12 cellular contexts compared by ENCODE assay signal in the genomic region with DNA sequence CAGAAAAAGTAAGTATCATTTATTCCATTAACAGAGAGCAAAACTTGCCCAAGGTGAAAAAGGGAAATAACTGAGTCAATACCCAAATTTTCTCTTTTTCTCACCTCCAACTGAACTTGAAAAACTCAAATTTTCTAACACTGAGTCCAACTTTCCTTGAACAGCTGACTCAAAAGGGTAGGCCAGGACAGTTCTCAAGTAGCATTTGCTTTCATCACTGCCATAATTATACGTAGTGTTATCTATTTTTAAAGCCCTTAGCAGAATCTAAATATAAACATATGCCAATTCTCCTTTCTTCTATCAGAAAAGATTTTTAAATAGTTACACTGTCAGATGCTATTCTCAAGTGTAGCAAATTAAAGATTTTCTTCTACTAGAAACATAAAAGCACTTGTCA. TPM values are rescaled to one million over a fixed set of nuclear protein-coding genes. Genes with fewer than 3 reads are reported as not detected.
DNase-seq lines count a peak whose midpoint lies in the region; ATAC-seq and TF ChIP-seq lines count a peak whose summit lies in the region.
"Had no signal": no experiment of that assay in that cellular context is flagged by ENCODE, and none has a peak within 500 bp of the region (broad histone marks: within the 10 kb centered on the region; RNA-seq: fewer than 3 reads in every experiment).

No MANE protein-coding gene starts in this region.

- no peaks in the 10 kb centered on the region for H3K36me3 ChIP-seq in breast epithelium
- H3K36me3 ChIP-seq in hepatocyte (replicated peaks; ENCODE audit: insufficient read depth, low read depth): no peaks in the 10 kb centered on the region
- H3K36me3 ChIP-seq in HAP-1 (replicated peaks): peaks cover 30% of the 10 kb centered on the region
- H3K36me3 ChIP-seq: prostate gland had no signal

- peak overlapping the region; percentile 36 for H3K4me2 ChIP-seq in hepatocyte

- H3K4me3 ChIP-seq in breast epithelium: peak overlapping the region in 1 of 3 donors; percentile 21
- no peak overlapping the region for H3K4me3 ChIP-seq in hepatocyte
- H3K4me3 ChIP-seq in HAP-1: no peak overlapping the region
- H3K4me3 ChIP-seq: prostate gland had no signal

- no peaks in the 10 kb centered on the region for H3K9me3 ChIP-seq in breast epithelium
- no peaks in the 10 kb centered on the region for H3K9me3 ChIP-seq in hepatocyte (ENCODE audit: low read depth)
- H3K9me3 ChIP-seq in HAP-1: no peaks in the 10 kb centered on the region
- H3K9me3 ChIP-seq: prostate gland, transverse colon had no signal

- no peak overlapping the region for H3K27ac Mint-ChIP-seq in MCF 10A (ENCODE audit: low read depth, unreplicated experiment)
- H3K27ac Mint-ChIP-seq in activated CD8-positive, alpha-beta T cell treated with anti-CD3 and anti-CD28 coated beads for 36 hours: peak overlapping the region; percentile 35
- peak overlapping the region; percentile 50 for H3K27ac Mint-ChIP-seq in stimulated activated memory B cell treated with anti-CD40 and anti-IgM and Interleukin-4, amounts not matched to agents 10 μg/mL and 1 μg/mL and 100 μg/mL, for 72 hours

- intact Hi-C loops in MCF 10A (cut with micrococcal nuclease) (no loop called here), breast epithelium (cut with DNase I; ENCODE audit: low total_unique reads) (no loop called here)
- intact Hi-C loops in activated CD8-positive, alpha-beta T cell treated with anti-CD3 and anti-CD28 coated beads for 36 hours (cut with micrococcal nuclease): loop anchor here (5.0 kb wide), 2 partner anchors 47 to 108 kb away; partner anchors contain the start of gene N4BP2L1

- H3K4me1 Mint-ChIP-seq in MCF 10A (ENCODE audit: insufficient read depth, unreplicated experiment): peaks cover 51% of the 10 kb centered on the region
- H3K4me1 Mint-ChIP-seq in activated CD8-positive, alpha-beta T cell treated with anti-CD3 and anti-CD28 coated beads for 36 hours (ENCODE audit: low read depth): peaks cover 69% of the 10 kb centered on the region
- H3K4me1 Mint-ChIP-seq in stimulated activated memory B cell treated with anti-CD40 and anti-IgM and Interleukin-4, amounts not matched to agents 10 μg/mL and 1 μg/mL and 100 μg/mL, for 72 hours: peaks cover 75% of the 10 kb centered on the region

- CTCF ChIA-PET in MCF 10A (lab: Yijun Ruan, JAX): interaction anchor here (0.6 kb wide), 1 partner anchor 588 kb away, joined by 3 read pairs; no protein-coding TSS in a partner anchor
- CTCF ChIA-PET in activated CD8-positive, alpha-beta T cell treated with anti-CD3 and anti-CD28 coated beads for 36 hours (lab: Charles Lee): no interaction called here

- ATAC-seq in activated CD8-positive, alpha-beta T cell treated with anti-CD3 and anti-CD28 coated beads for 36 hours: no peak
- ATAC-seq in stimulated activated memory B cell treated with anti-CD40 and anti-IgM and Interleukin-4, amounts not matched to agents 10 μg/mL and 1 μg/mL and 100 μg/mL, for 72 hours: no peak
- no peak for ATAC-seq in left lobe of liver

- 46% methylated on average over 1 of the region's 1 CpG for WGBS in hepatocyte (ENCODE audit: low lambda C conversion rate, missing lambda C conversion rate)

- H3K27ac ChIP-seq in breast epithelium (no peak overlapping the region), hepatocyte (no peak overlapping the region)
- H3K27ac ChIP-seq: prostate gland, transverse colon had no signal

- no peak overlapping the region for H2AFZ ChIP-seq in hepatocyte

- no peaks in the 10 kb centered on the region for H3K9me2 ChIP-seq in hepatocyte (replicated peaks; ENCODE audit: insufficient read depth)

- peaks cover 16% of the 10 kb centered on the region for H3K9me3 Mint-ChIP-seq in MCF 10A (ENCODE audit: unreplicated experiment)
- no peaks in the 10 kb centered on the region for H3K9me3 Mint-ChIP-seq in activated CD8-positive, alpha-beta T cell treated with anti-CD3 and anti-CD28 coated beads for 36 hours
- H3K9me3 Mint-ChIP-seq in stimulated activated memory B cell treated with anti-CD40 and anti-IgM and Interleukin-4, amounts not matched to agents 10 μg/mL and 1 μg/mL and 100 μg/mL, for 72 hours: no peaks in the 10 kb centered on the region

- TF ChIP-seq CTCF in MCF 10A (IDR thresholded peaks at IDR 0.05; ENCODE audit: unreplicated experiment) (no peak), breast epithelium (IDR thresholded peaks at IDR 0.05) (no peak), hepatocyte (IDR thresholded peaks at IDR 0.05; ENCODE audit: poor library complexity) (no peak)
- no peak for TF ChIP-seq CTCF in activated CD8-positive, alpha-beta T cell treated with anti-CD3 and anti-CD28 coated beads for 36 hours (IDR thresholded peaks at IDR 0.05)

- H3K27me3 ChIP-seq in breast epithelium (no peaks in the 10 kb centered on the region), hepatocyte (no peaks in the 10 kb centered on the region), HAP-1 (ENCODE audit: low read depth) (no peaks in the 10 kb centered on the region)
- H3K27me3 ChIP-seq: transverse colon had no signal

- H3K79me2 ChIP-seq in hepatocyte: peaks cover 81% of the 10 kb centered on the region

- BruUV-seq in MCF 10A (replicated peaks; lab: Mats Ljungman, UMichigan): no TSS peak

- POLR2A ChIA-PET in MCF 10A (lab: Yijun Ruan, JAX): no interaction called here
- POLR2A ChIA-PET in activated CD8-positive, alpha-beta T cell treated with anti-CD3 and anti-CD28 coated beads for 36 hours (lab: Charles Lee): interaction anchor here (0.6 kb wide), 1 partner anchor 703 kb away, joined by 4 read pairs; no protein-coding TSS in a partner anchor

- in situ Hi-C loops in HAP-1 (cut with MboI; ENCODE audit: low sequenced_read_pairs): no loop called here

- H3K4me3 Mint-ChIP-seq in MCF 10A (ENCODE audit: unreplicated experiment): peak overlapping the region; percentile 26
- H3K4me3 Mint-ChIP-seq in activated CD8-positive, alpha-beta T cell treated with anti-CD3 and anti-CD28 coated beads for 36 hours: peak overlapping the region; percentile 49
- H3K4me3 Mint-ChIP-seq in stimulated activated memory B cell treated with anti-CD40 and anti-IgM and Interleukin-4, amounts not matched to agents 10 μg/mL and 1 μg/mL and 100 μg/mL, for 72 hours: peak overlapping the region; percentile 43

- H3K36me3 Mint-ChIP-seq in MCF 10A (ENCODE audit: insufficient read depth, unreplicated experiment): peaks cover 69% of the 10 kb centered on the region
- H3K36me3 Mint-ChIP-seq in activated CD8-positive, alpha-beta T cell treated with anti-CD3 and anti-CD28 coated beads for 36 hours (ENCODE audit: low read depth): peaks cover 61% of the 10 kb centered on the region
- H3K36me3 Mint-ChIP-seq in stimulated activated memory B cell treated with anti-CD40 and anti-IgM and Interleukin-4, amounts not matched to agents 10 μg/mL and 1 μg/mL and 100 μg/mL, for 72 hours: peaks cover 35% of the 10 kb centered on the region

- no peak for DNase-seq in MCF 10A (ENCODE audit: unreplicated experiment)
- DNase-seq in breast epithelium (ENCODE audit: low spot score in 2 of 2): no peak
- no peak for DNase-seq in activated CD8-positive, alpha-beta T cell treated with anti-CD3 and anti-CD28 coated beads for 36 hours
- DNase-seq in hepatocyte (ENCODE audit: low spot score): no peak
- no peak for DNase-seq in KG1 (lab: John Stamatoyannopoulos, UW)
- no peak for DNase-seq in left lobe of liver (ENCODE audit: low spot score)
- DNase-seq in HAP-1 (ENCODE audit: low spot score in 2 of 2): no peak
- DNase-seq: GDM1, NCI-H187, transverse colon had no signal

- H4K20me1 ChIP-seq in hepatocyte (ENCODE audit: insufficient read depth, poor library complexity, severe bottlenecking): peaks cover 18% of the 10 kb centered on the region

- H3K4me1 ChIP-seq in breast epithelium: no peaks in the 10 kb centered on the region
- H3K4me1 ChIP-seq in hepatocyte (ENCODE audit: insufficient read depth): peaks cover 26% of the 10 kb centered on the region
- H3K4me1 ChIP-seq in HAP-1: peaks cover 10% of the 10 kb centered on the region
- H3K4me1 ChIP-seq: prostate gland had no signal

- TF ChIP-seq POLR2A in breast epithelium (IDR thresholded peaks at IDR 0.05): no peak

- H3K27me3 Mint-ChIP-seq in MCF 10A (ENCODE audit: insufficient read depth, unreplicated experiment): no peaks in the 10 kb centered on the region
- no peaks in the 10 kb centered on the region for H3K27me3 Mint-ChIP-seq in activated CD8-positive, alpha-beta T cell treated with anti-CD3 and anti-CD28 coated beads for 36 hours
- no peaks in the 10 kb centered on the region for H3K27me3 Mint-ChIP-seq in stimulated activated memory B cell treated with anti-CD40 and anti-IgM and Interleukin-4, amounts not matched to agents 10 μg/mL and 1 μg/mL and 100 μg/mL, for 72 hours

RNA-seq across cellular contexts. Expression of gene N4BP2L2, which starts 3.5 kb away (rescaled TPM):
- 113 and 132 TPM in 2 replicates for total RNA-seq in MCF 10A (2022)
- total RNA-seq in breast epithelium: 100 to 1,000 TPM; 130 to 341 (median 250) TPM
- 10 to 100 TPM; 84.5 to 85.2 TPM for total RNA-seq in activated CD8-positive, alpha-beta T cell treated with anti-CD3 and anti-CD28 coated beads for 36 hours
- 106 and 138 TPM in 2 replicates for total RNA-seq in hepatocyte
- polyA plus RNA-seq in hepatocyte: 102 and 131 TPM in 2 replicates
- 47.5 TPM for total RNA-seq in left lobe of liver

RNA-seq across cellular contexts. Expression of gene PDS5B, which starts 51.1 kb away (rescaled TPM):
- total RNA-seq in MCF 10A (2022) (25.4 and 29.6 TPM in 2 replicates), breast epithelium (10 to 100 TPM; 35.0 to 71.7 (median 66.2) TPM), hepatocyte (34.0 and 36.2 TPM in 2 replicates), left lobe of liver (12.6 TPM)
- 10 to 100 TPM; 44.1 to 46.6 TPM for total RNA-seq in activated CD8-positive, alpha-beta T cell treated with anti-CD3 and anti-CD28 coated beads for 36 hours
- 12.8 and 16.6 TPM in 2 replicates for polyA plus RNA-seq in hepatocyte
